Comparison of ENCODE assay signal across 12 cellular contexts in the genomic region with DNA sequence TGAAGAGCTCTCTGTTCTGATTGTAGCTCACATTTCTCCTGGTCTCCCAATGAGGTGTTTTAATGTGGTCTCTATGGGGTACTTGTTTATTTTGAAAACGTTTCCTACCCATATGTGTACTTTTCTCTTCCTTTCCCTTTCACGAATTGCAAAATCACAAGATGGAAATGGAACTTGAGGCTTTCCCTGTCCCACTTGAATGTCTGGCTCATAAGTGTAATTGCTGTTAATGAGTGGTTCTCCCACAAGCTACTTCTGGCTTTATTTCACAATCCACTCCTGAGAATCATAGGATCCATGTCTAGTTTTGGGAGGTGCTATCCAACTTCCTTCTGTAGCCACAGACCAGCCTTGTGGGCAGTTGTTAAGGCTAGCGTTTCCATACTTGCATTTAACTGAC.
A peak's percentile ranks its signal among the peaks of the same experiment; 100 is the strongest.
DNase-seq lines count a peak whose midpoint lies in the region; ATAC-seq and TF ChIP-seq lines count a peak whose summit lies in the region.
"Had no signal": no experiment of that assay in that cellular context is flagged by ENCODE, and none has a peak within 500 bp of the region (broad histone marks: within the 10 kb centered on the region; RNA-seq: fewer than 3 reads in every experiment).

No MANE protein-coding gene starts in this region.

- H3K79me2 ChIP-seq in PC-9 (ENCODE audit: low read depth), result no peaks in the 10 kb centered on the region

- H3K4me3 Mint-ChIP-seq in effector memory CD8-positive, alpha-beta T cell, result no peak overlapping the region
- H3K4me3 Mint-ChIP-seq: B cell, IgD-negative memory B cell had no signal

- POLR2A ChIA-PET in PC-9 (lab: Charles Lee; ENCODE audit: unreplicated experiment), result no interaction called here

- H3K27ac Mint-ChIP-seq in effector memory CD8-positive, alpha-beta T cell, result no peak overlapping the region
- H3K27ac Mint-ChIP-seq: B cell, IgD-negative memory B cell had no signal

- H2AFZ ChIP-seq in PC-9, result no peak overlapping the region

- H3K9me3 ChIP-seq in PC-9 (ENCODE audit: insufficient read depth, low read depth), result no peaks in the 10 kb centered on the region

- CTCF ChIA-PET in PC-9 (lab: Charles Lee), result no interaction called here

- no peaks in the 10 kb centered on the region for H3K9me3 Mint-ChIP-seq in effector memory CD8-positive, alpha-beta T cell
- H3K9me3 Mint-ChIP-seq: IgD-negative memory B cell had no signal

- H3K4me2 ChIP-seq in PC-9, result peak overlapping the region; percentile 30; the same call in 1 of the 2 replicates

- no peaks in the 10 kb centered on the region for H3K36me3 ChIP-seq in PC-9 (ENCODE audit: low read depth)
- H3K36me3 ChIP-seq: cardiac muscle cell had no signal

- no peaks in the 10 kb centered on the region for H4K20me1 ChIP-seq in PC-9 (ENCODE audit: insufficient read depth)

- H3F3A ChIP-seq in PC-9 (ENCODE audit: insufficient read depth, low read depth), result peaks cover 6% of the 10 kb centered on the region; the same call in 1 of the 2 replicates

- H3K4me1 ChIP-seq in PC-9 (replicated peaks; ENCODE audit: insufficient read depth), result peaks cover 16% of the 10 kb centered on the region

- no peak overlapping the region for H3K4me3 ChIP-seq in PC-9
- no peak overlapping the region for H3K4me3 ChIP-seq in fibroblast of mammary gland (ENCODE audit: control insufficient read depth, low read depth, low read length)
- H3K4me3 ChIP-seq: cardiac muscle cell had no signal

- H3K27me3 Mint-ChIP-seq in effector memory CD8-positive, alpha-beta T cell, result peaks cover 14 to 41% of the 10 kb centered on the region in 2 donors
- H3K27me3 Mint-ChIP-seq: B cell, IgD-negative memory B cell had no signal

- H3K27me3 ChIP-seq in PC-9 (ENCODE audit: insufficient read depth, low read depth), result no peaks in the 10 kb centered on the region
- H3K27me3 ChIP-seq: cardiac muscle cell had no signal

- TF ChIP-seq CTCF in PC-9 (conservative IDR thresholded peaks at IDR 0.05) (no peak), fibroblast of mammary gland (conservative IDR thresholded peaks at IDR 0.05; ENCODE audit: control insufficient read depth, insufficient read depth, low read depth, low read length) (no peak)

- DNase-seq in NCI-H2171 treated with DMSO at 0.1 percent for 48 hours (lab: John Stamatoyannopoulos, UW) (peak; percentile 23), NCI-H2171 (lab: John Stamatoyannopoulos, UW) (no peak), PC-9 (no peak), fibroblast of mammary gland (ENCODE audit: low read depth) (peak; percentile 65), stromal cell of bone marrow (ENCODE audit: low read depth) (peak; percentile 67), NCI-H146 treated with DMSO at 0.1 percent for 48 hours (lab: John Stamatoyannopoulos, UW; ENCODE audit: unreplicated experiment) (no peak)
- no peak for DNase-seq in stimulated activated CD4-positive, alpha-beta T cell treated with anti-CD3 and anti-CD28 coated beads, Interleukin-4, amount 100 ng/mL, for 4 hours
- no peak for DNase-seq in effector memory CD8-positive, alpha-beta T cell
- DNase-seq: activated CD4-positive, alpha-beta T cell treated with anti-CD3 and anti-CD28 coated beads, Interleukin-2, amount 50 U/mL, for 48 hours had no signal

- no TSS peak for BruUV-seq in PC-9 (replicated peaks; lab: Mats Ljungman, UMichigan)

- intact Hi-C loops in PC-9 (cut with micrococcal nuclease; ENCODE audit: unreplicated experiment), result loop anchor here (5.0 kb wide), 1 partner anchor 61 kb away; no protein-coding TSS in a partner anchor

- peak overlapping the region; percentile 14; the same call in 1 of the 2 replicates for H3K27ac ChIP-seq in PC-9
- H3K27ac ChIP-seq: cardiac muscle cell had no signal

- H3K9me2 ChIP-seq in PC-9 (ENCODE audit: insufficient read depth), result no peaks in the 10 kb centered on the region

- H3K36me3 Mint-ChIP-seq in effector memory CD8-positive, alpha-beta T cell (ENCODE audit: insufficient read depth), result no peaks in the 10 kb centered on the region
- H3K36me3 Mint-ChIP-seq: IgD-negative memory B cell had no signal

- ATAC-seq in effector memory CD8-positive, alpha-beta T cell (replicated peaks), result no peak

- H3K4me1 Mint-ChIP-seq in effector memory CD8-positive, alpha-beta T cell (ENCODE audit: low read depth in 2 of 2), result no peaks in the 10 kb centered on the region
- H3K4me1 Mint-ChIP-seq: B cell, IgD-negative memory B cell had no signal

Comparison
In these comparisons a context has a peak if more than half of its experiments do, and no peak if none do; other contexts are left out.
1. DNase-seq: peak in NCI-H2171 treated with DMSO at 0.1 percent for 48 hours (single experiment), fibroblast of mammary gland (single experiment) and stromal cell of bone marrow (single experiment); none in NCI-H2171 (single experiment), PC-9 (0 of 2), stimulated activated CD4-positive, alpha-beta T cell treated with anti-CD3 and anti-CD28 coated beads, Interleukin-4, amount 100 ng/mL, for 4 hours (0 of 2), effector memory CD8-positive, alpha-beta T cell (0 of 3) and NCI-H146 treated with DMSO at 0.1 percent for 48 hours (single experiment).